In genomic region chr3:42839616-42840015, GRCh38 we compare ENCODE assay signal across 1 cellular context.
TF ChIP-seq lines count a peak whose summit lies in the region.

No MANE protein-coding gene starts in this region.

TF ChIP-seq in K562, 482 proteins besides CTCF, POLR2A, EP300 and RAD21 (continued from another document):
- 0 out of 2 replicates have a peak, but pooled peaks have one; percentile 12 for TF ChIP-seq TCF3 (CRISPR knock-in tag; IDR thresholded peaks at IDR 0.05)
- peak; percentile 70; the same call in 1 of the 2 replicates for TF ChIP-seq RREB1 (CRISPR knock-in tag; IDR thresholded peaks at IDR 0.05)
- 0 out of 2 replicates have a peak, but pooled peaks have one; percentile 12 for TF ChIP-seq JUND (IDR thresholded peaks at IDR 0.05; ENCODE audit: borderline replicate concordance, low read depth, low read length)
- TF ChIP-seq JUND (tag; IDR thresholded peaks at IDR 0.05; ENCODE audit: borderline replicate concordance, low read depth, low read length), result no peak
- TF ChIP-seq TCF15 (CRISPR knock-in tag; IDR thresholded peaks at IDR 0.05), result no peak
- no peak for TF ChIP-seq DIDO1 (tag; IDR thresholded peaks at IDR 0.05; ENCODE audit: low read depth)
- TF ChIP-seq RERE (CRISPR knock-in tag; IDR thresholded peaks at IDR 0.05; ENCODE audit: borderline replicate concordance), result no peak
- no peak for TF ChIP-seq POLR2AphosphoS2 (IDR thresholded peaks at IDR 0.05; ENCODE audit: low read length)
- TF ChIP-seq ZNF586 (CRISPR knock-in tag; conservative IDR thresholded peaks at IDR 0.05), result no peak
- TF ChIP-seq ZNF274 (IDR thresholded peaks at IDR 0.05; ENCODE audit: borderline replicate concordance, low read depth, low read length), result no peak
- no peak for TF ChIP-seq CREB1 (IDR thresholded peaks at IDR 0.05)
- TF ChIP-seq CREB1 (CRISPR knock-in tag; IDR thresholded peaks at IDR 0.05), result peak; percentile 37; the same call in 1 of the 2 replicates
- no peak for TF ChIP-seq ARNT (IDR thresholded peaks at IDR 0.05)
- TF ChIP-seq NKRF (IDR thresholded peaks at IDR 0.05; ENCODE audit: borderline replicate concordance), result no peak
